Comparison of ENCODE assay signal across 17 cellular contexts in the genomic region with DNA sequence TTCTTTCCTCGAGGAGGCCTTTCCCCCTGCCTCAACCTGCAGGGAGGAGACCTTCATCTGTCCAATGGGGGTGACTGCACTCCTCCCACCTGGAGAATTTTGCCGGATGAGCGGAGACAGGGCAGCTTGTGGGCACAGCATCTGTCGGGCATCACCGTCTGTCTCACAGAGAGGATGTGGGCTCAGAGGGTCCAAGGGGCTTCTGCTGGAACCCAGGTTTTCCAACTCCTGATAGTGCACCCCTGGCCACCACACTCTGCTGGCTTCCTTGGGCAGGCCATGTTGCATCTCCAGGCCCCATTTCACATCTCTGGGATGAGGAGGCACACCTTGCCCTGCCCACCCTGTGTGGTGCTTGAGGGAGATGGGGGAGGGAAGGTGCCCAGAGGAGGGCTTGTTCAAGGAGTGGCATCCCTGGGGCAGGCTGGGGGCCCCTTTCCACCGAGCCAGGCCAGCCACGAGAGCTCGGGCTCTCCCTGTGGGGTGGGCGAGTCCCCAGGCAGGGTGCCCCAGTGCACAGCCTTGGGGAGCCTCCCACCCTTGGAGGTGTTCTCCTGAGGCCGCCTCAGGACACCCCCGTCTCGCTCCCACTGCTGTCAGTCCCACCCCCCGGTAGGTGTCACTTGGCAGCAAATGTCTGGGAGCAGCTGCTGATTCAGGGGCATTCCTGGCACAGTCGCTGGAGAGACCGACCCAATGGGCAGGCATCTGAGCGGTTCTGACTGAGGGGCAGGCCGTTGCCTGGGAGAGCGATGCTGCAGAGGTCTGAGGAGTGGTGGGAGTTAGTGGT.
DNase-seq lines count a peak whose midpoint lies in the region; ATAC-seq and TF ChIP-seq lines count a peak whose summit lies in the region.
"Had no signal": no experiment of that assay in that cellular context is flagged by ENCODE, and none has a peak within 500 bp of the region (broad histone marks: within the 10 kb centered on the region; RNA-seq: fewer than 3 reads in every experiment).

No MANE protein-coding gene starts in this region.

- H3K9me3 ChIP-seq in right cardiac atrium (ENCODE audit: control insufficient read depth, low read length) = no peaks in the 10 kb centered on the region
- H3K9me3 ChIP-seq in heart right ventricle = no peaks in the 10 kb centered on the region
- H3K9me3 ChIP-seq in lower lobe of right lung = no peaks in the 10 kb centered on the region
- H3K9me3 ChIP-seq in spleen = no peaks in the 10 kb centered on the region
- H3K9me3 ChIP-seq: BLaER1 treated with 17β-estradiol and CSF1 and Interleukin-3, amounts not matched to agents 10 nM and 100 nM had no signal

- no peaks in the 10 kb centered on the region for H3K4me1 ChIP-seq in right cardiac atrium (ENCODE audit: control insufficient read depth, insufficient read depth, low read length)
- peaks cover 0 to 33% (median 15%) of the 10 kb centered on the region in 9 donors for H3K4me1 ChIP-seq in heart right ventricle
- no peaks in the 10 kb centered on the region for H3K4me1 ChIP-seq in lower lobe of right lung
- peaks cover 0 to 8% (median 0%) of the 10 kb centered on the region in 6 donors for H3K4me1 ChIP-seq in spleen

- WGBS in right cardiac atrium = 84% methylated on average over 18 of the region's 18 CpGs
- WGBS in heart right ventricle, 2 donors = 86 to 89% methylated on average over 18 of the region's 18 CpGs
- 92 to 96% (median 93%) methylated on average over 10 to 18 of the region's 18 CpGs for WGBS in spleen, 5 donors

- DNase-seq in right cardiac atrium (peak in 2 of 3 donors; percentile 1 to 9), heart right ventricle (no peak), RWPE1 (ENCODE audit: low spot score) (no peak), lower lobe of right lung (peak; percentile 38), spleen (peak; percentile 57), COLO668 (lab: John Stamatoyannopoulos, UW; ENCODE audit: unreplicated experiment) (no peak), ureter (ENCODE audit: low spot score) (no peak)
- DNase-seq: DMS79 treated with DMSO at 0.1 percent for 48 hours, KG1, NCI-H1105 treated with DMSO at 0.1 percent for 48 hours, NCI-H187, NCI-H2107, NCI-H226, NCI-H524 treated with DMSO at 0.1 percent for 48 hours, PC-3 had no signal

- POLR2A ChIA-PET in RWPE1 (lab: Yijun Ruan, JAX; ENCODE audit: low non-redundant PET) = no interaction called here

- TF ChIP-seq CTCF in heart right ventricle (IDR thresholded peaks at IDR 0.05) = no peak
- TF ChIP-seq CTCF in RWPE1 (conservative IDR thresholded peaks at IDR 0.05; ENCODE audit: low read depth) = no peak
- no peak for TF ChIP-seq CTCF in lower lobe of right lung (IDR thresholded peaks at IDR 0.05)
- no peak for TF ChIP-seq CTCF in spleen (IDR thresholded peaks at IDR 0.05 in 8 of 11, conservative IDR thresholded peaks at IDR 0.05 in 3 of 11)

- CTCF ChIA-PET in RWPE1 (lab: Yijun Ruan, JAX) = no interaction called here

- ATAC-seq in right cardiac atrium (no peak), heart right ventricle (no peak), lower lobe of right lung (no peak), HG02938 (IDR thresholded peaks at IDR 0.05; ENCODE audit: unreplicated experiment) (no peak)
- ATAC-seq: PC-3 had no signal

- no peak for TF ChIP-seq POLR2A in spleen (IDR thresholded peaks at IDR 0.05)

- H3K4me3 ChIP-seq in right cardiac atrium (ENCODE audit: low read length) = no peak overlapping the region
- no peak overlapping the region for H3K4me3 ChIP-seq in heart right ventricle
- H3K4me3 ChIP-seq in lower lobe of right lung = no peak overlapping the region
- no peak overlapping the region for H3K4me3 ChIP-seq in spleen
- H3K4me3 ChIP-seq: BLaER1 treated with 17β-estradiol and CSF1 and Interleukin-3, amounts not matched to agents 10 nM and 100 nM had no signal

- H3K36me3 ChIP-seq in heart right ventricle = peaks cover 0 to 15% (median 0%) of the 10 kb centered on the region in 9 donors
- peaks cover 5% of the 10 kb centered on the region for H3K36me3 ChIP-seq in lower lobe of right lung
- H3K36me3 ChIP-seq in spleen = peaks cover 0 to 24% (median 6%) of the 10 kb centered on the region in 6 donors

- no peak overlapping the region for H3K27ac ChIP-seq in right cardiac atrium (ENCODE audit: low read length)
- H3K27ac ChIP-seq in heart right ventricle = no peak overlapping the region
- 0 out of 2 replicates have a peak overlapping the region, but pooled peaks have one; percentile 6 for H3K27ac ChIP-seq in RWPE1
- H3K27ac ChIP-seq in lower lobe of right lung = no peak overlapping the region
- no peak overlapping the region for H3K27ac ChIP-seq in spleen
- H3K27ac ChIP-seq: BLaER1 treated with 17β-estradiol and CSF1 and Interleukin-3, amounts not matched to agents 10 nM and 100 nM had no signal

- intact Hi-C loops in right cardiac atrium (cut with DNase I) = no loop called here
- intact Hi-C loops in heart right ventricle (cut with DNase I) = loop anchor here in 1 of 10 donors (10.0 kb wide), 1 partner anchor 120 kb away; no protein-coding TSS in a partner anchor
- intact Hi-C loops in lower lobe of right lung (cut with DNase I) = no loop called here
- intact Hi-C loops in spleen (cut with DNase I; ENCODE audit: low total_unique reads) = no loop called here

- no peaks in the 10 kb centered on the region for H3K27me3 ChIP-seq in right cardiac atrium (ENCODE audit: control insufficient read depth, insufficient read depth)
- H3K27me3 ChIP-seq in heart right ventricle = no peaks in the 10 kb centered on the region
- no peaks in the 10 kb centered on the region for H3K27me3 ChIP-seq in lower lobe of right lung (ENCODE audit: low read depth)
- no peaks in the 10 kb centered on the region for H3K27me3 ChIP-seq in spleen (replicated peaks in 1 of 7)
- H3K27me3 ChIP-seq: BLaER1 treated with 17β-estradiol and CSF1 and Interleukin-3, amounts not matched to agents 10 nM and 100 nM had no signal

Comparison
In these comparisons a context has a peak if more than half of its experiments do, and no peak if none do; other contexts are left out.
1. DNase-seq: peak in right cardiac atrium (2 of 3), lower lobe of right lung (single experiment) and spleen (single experiment); none in heart right ventricle (0 of 2), RWPE1 (single experiment), COLO668 (single experiment) and ureter (single experiment).